Comparison of ENCODE assay signal across 18 cellular contexts in genomic region chr1:80645621-80646020, GRCh38.
DNase-seq lines count a peak whose midpoint lies in the region; ATAC-seq and TF ChIP-seq lines count a peak whose summit lies in the region.
"Had no signal": no experiment of that assay in that cellular context is flagged by ENCODE, and none has a peak within 500 bp of the region (broad histone marks: within the 10 kb centered on the region; RNA-seq: fewer than 3 reads in every experiment).

No MANE protein-coding gene starts in this region.

- H3K27me3 Mint-ChIP-seq in IgD-negative memory B cell, result no peaks in the 10 kb centered on the region
- H3K27me3 Mint-ChIP-seq in nephron (ENCODE audit: low read depth), result no peaks in the 10 kb centered on the region

- peaks cover 19% of the 10 kb centered on the region for H3K36me3 Mint-ChIP-seq in IgD-negative memory B cell
- no peaks in the 10 kb centered on the region for H3K36me3 Mint-ChIP-seq in nephron (ENCODE audit: low read depth)
- H3K36me3 Mint-ChIP-seq: CD14-positive monocyte; CD8-positive, alpha-beta T cell had no signal

- DNase-seq in lower lobe of right lung (no peak), COLO829 (ENCODE audit: low spot score) (no peak), Kasumi-1 (lab: John Stamatoyannopoulos, UW) (no peak), trophoblast cell (no peak)
- DNase-seq: Caco-2; CD8-positive, alpha-beta T cell; DND-41; GF-D8; GM23248; Karpas-422 had no signal

- no peaks in the 10 kb centered on the region for H3K4me1 ChIP-seq in lower lobe of right lung
- no peaks in the 10 kb centered on the region for H3K4me1 ChIP-seq in trophoblast cell (ENCODE audit: control insufficient read depth in 1 of 2, insufficient read depth in 2 of 2, low read length in 2 of 2)
- H3K4me1 ChIP-seq: A549, Caco-2 had no signal

- no peak overlapping the region for H2BK5ac ChIP-seq in trophoblast cell (ENCODE audit: low read depth, low read length, poor library complexity)

- no peak overlapping the region for H3K4me3 ChIP-seq in lower lobe of right lung
- no peak overlapping the region for H3K4me3 ChIP-seq in trophoblast cell (ENCODE audit: low read depth, low read length)
- H3K4me3 ChIP-seq: A549, GM23248, K562 had no signal

- H3K9ac ChIP-seq in trophoblast cell (ENCODE audit: low read length), result no peak overlapping the region
- H3K9ac ChIP-seq: GM23248 had no signal

- H3K9me3 ChIP-seq in lower lobe of right lung, result no peaks in the 10 kb centered on the region
- H3K9me3 ChIP-seq in trophoblast cell (ENCODE audit: insufficient read depth, low read depth, low read length), result no peaks in the 10 kb centered on the region
- H3K9me3 ChIP-seq: A549, Caco-2 had no signal

- H4K91ac ChIP-seq in trophoblast cell (ENCODE audit: low read depth, low read length), result no peak overlapping the region

- H4K12ac ChIP-seq in trophoblast cell (ENCODE audit: low read depth, low read length), result no peak overlapping the region

- no peak overlapping the region for H4K8ac ChIP-seq in trophoblast cell (ENCODE audit: low read depth, low read length)

- no peak overlapping the region for H2AFZ ChIP-seq in trophoblast cell (ENCODE audit: insufficient read depth, low read length, poor library complexity)
- H2AFZ ChIP-seq: GM23248 had no signal

- no peak overlapping the region for H3K4me2 ChIP-seq in trophoblast cell (ENCODE audit: low read length)
- H3K4me2 ChIP-seq: A549 had no signal

- ATAC-seq in GM18867 (IDR thresholded peaks at IDR 0.05; ENCODE audit: unreplicated experiment) (peak; percentile 51), GM21786 (IDR thresholded peaks at IDR 0.05; ENCODE audit: unreplicated experiment) (peak; percentile 54), lower lobe of right lung (no peak)
- ATAC-seq: A549; CD8-positive, alpha-beta T cell; HCT116; K562 had no signal

- H3K27ac ChIP-seq in lower lobe of right lung (no peak overlapping the region), trophoblast cell (ENCODE audit: low read depth, low read length) (no peak overlapping the region)
- H3K27ac ChIP-seq: A549, GM23248 had no signal

- no peaks in the 10 kb centered on the region for H3K36me3 ChIP-seq in lower lobe of right lung
- H3K36me3 ChIP-seq in trophoblast cell (ENCODE audit: control insufficient read depth in 1 of 2, insufficient read depth in 2 of 2, low read length in 2 of 2), result no peaks in the 10 kb centered on the region

- no peaks in the 10 kb centered on the region for H3K79me2 ChIP-seq in trophoblast cell (ENCODE audit: control insufficient read depth, insufficient read depth, low read length, poor library complexity)

- peak overlapping the region in 2 of 3 donors; percentile 17 to 72 for H3K27ac Mint-ChIP-seq in IgD-negative memory B cell
- H3K27ac Mint-ChIP-seq in nephron, result peak overlapping the region; percentile 11 to 58 (median 49)
- H3K27ac Mint-ChIP-seq: CD14-positive monocyte; CD8-positive, alpha-beta T cell had no signal

- H2BK120ac ChIP-seq in trophoblast cell (ENCODE audit: insufficient read depth, low read length, poor library complexity), result no peak overlapping the region

- H3K4me1 Mint-ChIP-seq in IgD-negative memory B cell (peaks cover 16 to 23% (median 18%) of the 10 kb centered on the region in 3 donors), nephron (no peaks in the 10 kb centered on the region)
- H3K4me1 Mint-ChIP-seq: CD14-positive monocyte had no signal

- H3K4me3 Mint-ChIP-seq in IgD-negative memory B cell, result peak overlapping the region in 3 of 4 donors; percentile 58 to 86 (median 85)
- H3K4me3 Mint-ChIP-seq in nephron, result no peak overlapping the region
- H3K4me3 Mint-ChIP-seq: CD14-positive monocyte; CD8-positive, alpha-beta T cell had no signal

- H2AK5ac ChIP-seq in trophoblast cell (ENCODE audit: low read length), result no peak overlapping the region

- H2BK12ac ChIP-seq in trophoblast cell (ENCODE audit: low read length), result no peak overlapping the region

- TF ChIP-seq CTCF in nephron (IDR thresholded peaks at IDR 0.05; ENCODE audit: unreplicated experiment in 3 of 3), result no peak
- TF ChIP-seq CTCF in lower lobe of right lung (IDR thresholded peaks at IDR 0.05), result no peak

- H3K9me3 Mint-ChIP-seq in IgD-negative memory B cell (no peaks in the 10 kb centered on the region), nephron (no peaks in the 10 kb centered on the region)

- H3K79me1 ChIP-seq in trophoblast cell (ENCODE audit: low read length), result no peaks in the 10 kb centered on the region

- intact Hi-C loops in lower lobe of right lung (cut with DNase I), result no loop called here

- H3K23ac ChIP-seq in trophoblast cell (ENCODE audit: low read length), result no peak overlapping the region

- H3K27me3 ChIP-seq in lower lobe of right lung (ENCODE audit: low read depth) (no peaks in the 10 kb centered on the region), trophoblast cell (ENCODE audit: insufficient read depth, low read length) (no peaks in the 10 kb centered on the region)

- H3K18ac ChIP-seq in trophoblast cell (ENCODE audit: low read length), result no peak overlapping the region

- no peak overlapping the region for H3K14ac ChIP-seq in trophoblast cell (ENCODE audit: low read length)

- no peak overlapping the region for H3K4ac ChIP-seq in trophoblast cell (ENCODE audit: low read depth, low read length)

Comparison
In these comparisons a context has a peak if more than half of its experiments do, and no peak if none do; other contexts are left out.
1. ATAC-seq: peak in GM18867 (single experiment) and GM21786 (single experiment); none in lower lobe of right lung (0 of 2).
2. H3K4me3 Mint-ChIP-seq: peak in IgD-negative memory B cell (3 of 4); none in nephron (0 of 3).